Comparison of ENCODE assay signal across 8 cellular contexts in genomic region chr17:64130559-64131001, GRCh38. TPM values are rescaled to one million over a fixed set of nuclear protein-coding genes. Genes with fewer than 3 reads are reported as not detected.
DNase-seq lines count a peak whose midpoint lies in the region; ATAC-seq and TF ChIP-seq lines count a peak whose summit lies in the region.

No MANE protein-coding gene starts in this region.

- H3K4me3 ChIP-seq in HFF-Myc (replicated peaks; ENCODE audit: low read depth, low read length) (peak overlapping the region; percentile 71), RWPE2 (ENCODE audit: severe bottlenecking) (peak overlapping the region; percentile 92), mesenchymal stem cell (ENCODE audit: insufficient read depth in 1 of 2, low read depth in 1 of 2, low read length in 2 of 2) (peak overlapping the region; percentile 67 to 74)

- peak overlapping the region; percentile 77 for H3K4me3 Mint-ChIP-seq in central memory CD8-positive, alpha-beta T cell
- peak overlapping the region; percentile 83 to 84 for H3K4me3 Mint-ChIP-seq in stimulated activated naive B cell treated with anti-CD40 and anti-IgM and Interleukin-4, amounts not matched to agents 10 μg/mL and 1 μg/mL and 100 μg/mL, for 72 hours

- H3K14ac ChIP-seq in mesenchymal stem cell (ENCODE audit: low read length in 2 of 2), result peak overlapping the region in 1 of 2 experiments; percentile 81

- peaks cover 43% of the 10 kb centered on the region for H3K4me1 Mint-ChIP-seq in central memory CD8-positive, alpha-beta T cell
- peaks cover 26 to 43% of the 10 kb centered on the region in 2 donors for H3K4me1 Mint-ChIP-seq in stimulated activated naive B cell treated with anti-CD40 and anti-IgM and Interleukin-4, amounts not matched to agents 10 μg/mL and 1 μg/mL and 100 μg/mL, for 72 hours

- H3K9me3 ChIP-seq in RWPE2 (ENCODE audit: severe bottlenecking) (no peaks in the 10 kb centered on the region), mesenchymal stem cell (ENCODE audit: control insufficient read depth, low read length) (no peaks in the 10 kb centered on the region)

- H4K8ac ChIP-seq in mesenchymal stem cell (ENCODE audit: low read length), result peak overlapping the region; percentile 98

- peak overlapping the region; percentile 92 for H2BK120ac ChIP-seq in mesenchymal stem cell (ENCODE audit: low read depth, low read length)

- H2BK12ac ChIP-seq in mesenchymal stem cell (ENCODE audit: low read length in 2 of 2), result peak overlapping the region; percentile 23 to 25

- H3K36me3 Mint-ChIP-seq in central memory CD8-positive, alpha-beta T cell (ENCODE audit: insufficient read depth), result peaks cover 11% of the 10 kb centered on the region
- no peaks in the 10 kb centered on the region for H3K36me3 Mint-ChIP-seq in stimulated activated naive B cell treated with anti-CD40 and anti-IgM and Interleukin-4, amounts not matched to agents 10 μg/mL and 1 μg/mL and 100 μg/mL, for 72 hours

- peak overlapping the region; percentile 73 for H2BK5ac ChIP-seq in mesenchymal stem cell (ENCODE audit: low read depth, low read length, poor library complexity, severe bottlenecking)

- no peaks in the 10 kb centered on the region for H3K36me3 ChIP-seq in RWPE2 (ENCODE audit: low read depth)
- H3K36me3 ChIP-seq in mesenchymal stem cell (ENCODE audit: control insufficient read depth in 1 of 2, insufficient read depth in 2 of 2, low read depth in 1 of 2, low read length in 2 of 2), result no peaks in the 10 kb centered on the region

- H3K79me1 ChIP-seq in mesenchymal stem cell (replicated peaks; ENCODE audit: low read length, poor library complexity, severe bottlenecking), result peaks cover 8% of the 10 kb centered on the region

- H4K91ac ChIP-seq in mesenchymal stem cell (ENCODE audit: low read length), result peak overlapping the region; percentile 61

- peak overlapping the region; percentile 93 for H3K27ac Mint-ChIP-seq in central memory CD8-positive, alpha-beta T cell (ENCODE audit: low read depth)
- peak overlapping the region; percentile 95 for H3K27ac Mint-ChIP-seq in stimulated activated naive B cell treated with anti-CD40 and anti-IgM and Interleukin-4, amounts not matched to agents 10 μg/mL and 1 μg/mL and 100 μg/mL, for 72 hours

- peak overlapping the region in 1 of 2 experiments; percentile 89 for H3K23ac ChIP-seq in mesenchymal stem cell (ENCODE audit: low read length in 2 of 2)

- H3K4ac ChIP-seq in mesenchymal stem cell (ENCODE audit: low read depth in 1 of 2, low read length in 2 of 2), result peak overlapping the region; percentile 87 to 91

- ATAC-seq in RWPE2 (ENCODE audit: low read depth), result no peak
- ATAC-seq in central memory CD8-positive, alpha-beta T cell (replicated peaks; ENCODE audit: extremely low read depth, poor library complexity, severe bottlenecking), result peak; percentile 53
- ATAC-seq in stimulated activated naive B cell treated with anti-CD40 and anti-IgM and Interleukin-4, amounts not matched to agents 10 μg/mL and 1 μg/mL and 100 μg/mL, for 72 hours (replicated peaks), result peak; percentile 26 to 30

- DNase-seq in HFF-Myc (ENCODE audit: extremely low read depth, low read depth) (no peak), RWPE2 (ENCODE audit: low spot score) (no peak), mesenchymal stem cell (peak; percentile 87), H4 (ENCODE audit: low spot score) (no peak), NCI-H748 treated with DMSO at 0.1 percent for 48 hours (lab: John Stamatoyannopoulos, UW) (no peak)
- peak; percentile 27 for DNase-seq in central memory CD8-positive, alpha-beta T cell (ENCODE audit: low spot score in 2 of 2)
- peak; percentile 43 for DNase-seq in stimulated activated naive B cell treated with anti-CD40 and anti-IgM and Interleukin-4, amounts not matched to agents 10 μg/mL and 1 μg/mL and 100 μg/mL, for 72 hours

- WGBS in mesenchymal stem cell, result 22% methylated on average over 23 of the region's 24 CpGs

- peak overlapping the region; percentile 91 for H3K18ac ChIP-seq in mesenchymal stem cell (ENCODE audit: low read depth in 1 of 2, low read length in 2 of 2)

- H3K4me1 ChIP-seq in RWPE2 (ENCODE audit: insufficient read depth, poor library complexity, severe bottlenecking) (peaks cover 27% of the 10 kb centered on the region), mesenchymal stem cell (ENCODE audit: control insufficient read depth, insufficient read depth, low read depth, low read length) (peaks cover 9% of the 10 kb centered on the region)

- peak overlapping the region; percentile 98 for H3K4me2 ChIP-seq in mesenchymal stem cell (ENCODE audit: low read length, poor library complexity, severe bottlenecking)

- peak; percentile 15 for TF ChIP-seq CTCF in GM12873 (IDR thresholded peaks at IDR 0.05; ENCODE audit: insufficient read depth, low read depth, low read length, missing control alignments)
- no peak for TF ChIP-seq CTCF in HFF-Myc (IDR thresholded peaks at IDR 0.05; ENCODE audit: low read depth, low read length, missing control alignments)
- TF ChIP-seq CTCF in RWPE2 (IDR thresholded peaks at IDR 0.05; ENCODE audit: poor library complexity, severe bottlenecking), result no peak

- H3K27me3 ChIP-seq in RWPE2 (ENCODE audit: insufficient read depth, poor library complexity, severe bottlenecking), result no peaks in the 10 kb centered on the region
- H3K27me3 ChIP-seq in mesenchymal stem cell (ENCODE audit: control insufficient read depth in 1 of 2, insufficient read depth in 1 of 2, low read length in 2 of 2), result no peaks in the 10 kb centered on the region

- peak overlapping the region; percentile 60 for H3K27ac ChIP-seq in RWPE2 (ENCODE audit: poor library complexity, severe bottlenecking)
- H3K27ac ChIP-seq in mesenchymal stem cell (ENCODE audit: low read length, poor library complexity, severe bottlenecking), result peak overlapping the region; percentile 87

- H3K9me3 Mint-ChIP-seq in central memory CD8-positive, alpha-beta T cell, result no peaks in the 10 kb centered on the region
- no peaks in the 10 kb centered on the region for H3K9me3 Mint-ChIP-seq in stimulated activated naive B cell treated with anti-CD40 and anti-IgM and Interleukin-4, amounts not matched to agents 10 μg/mL and 1 μg/mL and 100 μg/mL, for 72 hours

- H2AFZ ChIP-seq in mesenchymal stem cell (ENCODE audit: low read depth, low read length), result peak overlapping the region; percentile 95

- no peak overlapping the region for H2AK5ac ChIP-seq in mesenchymal stem cell (ENCODE audit: low read length, severe bottlenecking)

- H3K27me3 Mint-ChIP-seq in central memory CD8-positive, alpha-beta T cell, result no peaks in the 10 kb centered on the region
- H3K27me3 Mint-ChIP-seq in stimulated activated naive B cell treated with anti-CD40 and anti-IgM and Interleukin-4, amounts not matched to agents 10 μg/mL and 1 μg/mL and 100 μg/mL, for 72 hours, result no peaks in the 10 kb centered on the region

- peak overlapping the region; percentile 87 for H2BK15ac ChIP-seq in mesenchymal stem cell (ENCODE audit: low read depth, poor library complexity, severe bottlenecking)

- peak overlapping the region; percentile 90 for H3K9ac ChIP-seq in mesenchymal stem cell (ENCODE audit: low read length)

RNA-seq across cellular contexts. Expression of gene ERN1, which starts 0.6 kb away (rescaled TPM):
- 2.8 TPM for polyA plus RNA-seq in mesenchymal stem cell (2013, experiment 1 of 2)
- polyA plus RNA-seq in mesenchymal stem cell (2013, experiment 2 of 2), result 3.3 TPM
- 1.2 and 2.7 TPM in 2 replicates for total RNA-seq in H4 (2014; rRNA removed; shearing (Covaris generic))

Comparison
In these comparisons a context has a peak if more than half of its experiments do, and no peak if none do; other contexts are left out.
1. DNase-seq: peak in central memory CD8-positive, alpha-beta T cell (2 of 2), mesenchymal stem cell (single experiment) and stimulated activated naive B cell treated with anti-CD40 and anti-IgM and Interleukin-4, amounts not matched to agents 10 μg/mL and 1 μg/mL and 100 μg/mL, for 72 hours (single experiment); none in HFF-Myc (single experiment), RWPE2 (single experiment), H4 (single experiment) and NCI-H748 treated with DMSO at 0.1 percent for 48 hours (single experiment).
2. Peak in every context shown above with its lines, with median percentiles within 50 percentile points of each other: H3K4me3 ChIP-seq.